In the genomic region with DNA sequence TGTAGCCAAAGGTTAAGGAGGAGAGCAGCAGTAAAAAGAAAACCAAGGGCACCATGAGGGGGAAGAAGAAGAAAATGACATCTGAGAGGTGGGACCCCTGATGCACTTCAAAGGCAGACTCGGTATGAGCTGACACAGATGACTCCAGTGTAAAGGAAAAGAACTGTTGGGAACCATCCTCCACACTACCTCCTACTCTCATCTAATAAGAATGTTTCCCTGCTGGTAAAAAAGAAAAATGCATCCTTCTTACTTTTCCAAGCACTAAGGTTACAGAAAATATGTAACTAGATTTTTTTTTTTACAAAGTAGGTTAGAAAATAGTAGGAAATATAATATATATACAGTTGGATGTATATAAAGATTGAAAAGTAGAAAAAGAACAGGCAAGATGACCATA, we compare ENCODE assay signal across 1 cellular context.
TF ChIP-seq lines count a peak whose summit lies in the region.

No MANE protein-coding gene starts in this region.

TF ChIP-seq in SK-N-SH, 30 proteins besides CTCF, POLR2A, EP300 and RAD21:
- TF ChIP-seq JUND (IDR thresholded peaks at IDR 0.05) (0 out of 2 replicates have a peak, but pooled peaks have one; percentile 16), TCF12 (IDR thresholded peaks at IDR 0.05) (peak; percentile 15; the same call in 1 of the 2 replicates), CHD2 (IDR thresholded peaks at IDR 0.05; ENCODE audit: low read length, partially characterized antibody) (no peak)
